In the genomic region with DNA sequence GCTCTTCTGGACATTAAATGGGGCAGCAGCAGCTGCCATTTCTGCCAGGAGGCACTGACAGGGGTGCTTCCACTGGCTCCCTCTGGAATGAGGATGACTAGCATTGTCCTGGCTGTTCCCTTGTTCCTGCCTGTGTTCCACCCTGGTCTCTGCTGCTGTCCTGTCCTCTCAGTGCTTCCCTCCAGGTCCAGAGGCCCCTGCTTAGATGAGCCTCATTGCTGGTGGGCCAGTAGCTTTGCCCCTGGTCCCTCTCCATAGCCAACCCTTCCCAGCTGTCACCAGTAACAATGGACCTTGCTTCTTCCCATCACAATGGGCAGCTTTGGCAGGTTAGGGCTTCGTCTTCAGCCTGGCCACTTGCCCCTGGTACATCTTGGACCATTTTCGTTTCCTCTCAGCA, we compare ENCODE assay signal across 20 cellular contexts.
"Had no signal": no experiment of that assay in that cellular context is flagged by ENCODE, and none has a peak within 500 bp of the region (broad histone marks: within the 10 kb centered on the region; RNA-seq: fewer than 3 reads in every experiment).

No MANE protein-coding gene starts in this region.

- H3K27me3 ChIP-seq: colonic mucosa, foreskin keratinocyte, right atrium auricular region, transverse colon had no signal

- FAIRE-seq: endothelial cell of umbilical vein, urothelium cell line had no signal

- H3K4me3 ChIP-seq: colonic mucosa, mucosa of descending colon, right atrium auricular region, smooth muscle cell, thoracic aorta, transverse colon had no signal

- H3K4me1 Mint-ChIP-seq: naive thymus-derived CD8-positive, alpha-beta T cell; stimulated activated effector memory CD8-positive, alpha-beta T cell treated with anti-CD3 and anti-CD28 coated beads, Interleukin-12 subunit alpha, Interleukin-12 subunit beta, amount 100 ng/mL, for 72 hours had no signal

- DNase-seq: cerebellar nuclear complex; colonic mucosa; effector CD4-positive, alpha-beta T cell; erythroblast; foreskin keratinocyte; kidney glomerular epithelial cell; mammary epithelial cell; mucosa of descending colon; naive thymus-derived CD8-positive, alpha-beta T cell; stimulated activated CD4-positive, alpha-beta T cell treated with anti-CD3 and anti-CD28 coated beads, Interleukin-4, amount 100 ng/mL, for 1 hour; stimulated activated CD8-positive, alpha-beta memory T cell treated with anti-CD3 and anti-CD28 coated beads, Interleukin-4, amount 100 ng/mL, for 48 hours; stimulated activated naive CD8-positive, alpha-beta T cell treated with anti-CD3 and anti-CD28 coated beads, Interleukin-15, Interleukin-2, amounts not matched to agents 100 U/mL and 50 U/mL, for 24 hours; transverse colon had no signal

- H3K27ac Mint-ChIP-seq: endodermal cell; naive thymus-derived CD8-positive, alpha-beta T cell; stimulated activated effector memory CD8-positive, alpha-beta T cell treated with anti-CD3 and anti-CD28 coated beads, Interleukin-12 subunit alpha, Interleukin-12 subunit beta, amount 100 ng/mL, for 72 hours had no signal

- ATAC-seq: foreskin keratinocyte; mucosa of descending colon; naive thymus-derived CD8-positive, alpha-beta T cell; stimulated activated naive CD8-positive, alpha-beta T cell treated with anti-CD3 and anti-CD28 coated beads, Interleukin-15, Interleukin-2, amounts not matched to agents 100 U/mL and 50 U/mL, for 24 hours had no signal

- H3K36me3 ChIP-seq: colonic mucosa, right atrium auricular region, thoracic aorta, transverse colon had no signal

- H3K4me1 ChIP-seq: colonic mucosa, foreskin keratinocyte, right atrium auricular region, transverse colon had no signal

- H3K27ac ChIP-seq: colonic mucosa, foreskin keratinocyte, right atrium auricular region, thoracic aorta, transverse colon had no signal

- H3K9me3 ChIP-seq: colonic mucosa, right atrium auricular region, thoracic aorta, transverse colon had no signal

- H3K4me3 Mint-ChIP-seq: endodermal cell; naive thymus-derived CD8-positive, alpha-beta T cell; stimulated activated effector memory CD8-positive, alpha-beta T cell treated with anti-CD3 and anti-CD28 coated beads, Interleukin-12 subunit alpha, Interleukin-12 subunit beta, amount 100 ng/mL, for 72 hours had no signal

- H3K36me3 Mint-ChIP-seq: naive thymus-derived CD8-positive, alpha-beta T cell; stimulated activated effector memory CD8-positive, alpha-beta T cell treated with anti-CD3 and anti-CD28 coated beads, Interleukin-12 subunit alpha, Interleukin-12 subunit beta, amount 100 ng/mL, for 72 hours had no signal
